ENCODE assay signal across 26 cellular contexts in genomic region chr21:21722736-21723135, GRCh38.
"Had no signal": no experiment of that assay in that cellular context is flagged by ENCODE, and none has a peak within 500 bp of the region (broad histone marks: within the 10 kb centered on the region; RNA-seq: fewer than 3 reads in every experiment).

No MANE protein-coding gene starts in this region.

- H3K9me3 ChIP-seq: SJSA1 had no signal

- H3K4me1 ChIP-seq: SJSA1 had no signal

- H3K27me3 ChIP-seq: brain microvascular endothelial cell, SJSA1 had no signal

- H3K4me2 ChIP-seq: SK-N-SH had no signal

- H3K36me3 ChIP-seq: brain microvascular endothelial cell, SJSA1 had no signal

- H3K9ac ChIP-seq: SK-N-SH had no signal

- FAIRE-seq: TTC549 had no signal

- ATAC-seq: activated CD4-positive, alpha-beta T cell treated with anti-CD3 and anti-CD28 coated beads for 36 hours; activated CD4-positive, CD25-positive, alpha-beta regulatory T cell treated with anti-CD3 and anti-CD28 coated beads, Interleukin-2, amount 50 U/mL, for 24 hours; activated naive CD8-positive, alpha-beta T cell treated with anti-CD3 and anti-CD28 coated beads, Interleukin-2, amount 50 U/mL, for 24 hours; activated T-cell treated with anti-CD3 and anti-CD28 coated beads, Interleukin-2, amount 50 U/mL, for 4 hours; Panc1; WTC11 had no signal

- H3K4me3 ChIP-seq: SJSA1 had no signal

- DNase-seq: activated CD4-positive, alpha-beta memory T cell treated with anti-CD3 and anti-CD28 coated beads for 36 hours; activated CD4-positive, alpha-beta T cell treated with anti-CD3 and anti-CD28 coated beads for 36 hours; activated CD4-positive, alpha-beta T cell treated with anti-CD3 and anti-CD28 coated beads, Interleukin-2, amount 50 U/mL, for 1 hour; activated CD8-positive, alpha-beta memory T cell treated with anti-CD3 and anti-CD28 coated beads, Interleukin-2, amount 50 U/mL, for 4 hours; activated naive CD4-positive, alpha-beta T cell treated with anti-CD3 and anti-CD28 coated beads, Interleukin-2, amount 10 ng/mL, durations not matched to agents 7 days and 5 days; activated naive CD8-positive, alpha-beta T cell treated with anti-CD3 and anti-CD28 coated beads, Interleukin-2, amount 50 U/mL, for 24 hours; activated T-cell treated with anti-CD3 and anti-CD28 coated beads for 4 hours; activated T-cell treated with anti-CD3 and anti-CD28 coated beads, Interleukin-2, amount 50 U/mL, for 4 hours; anterior cingulate cortex; brain microvascular endothelial cell; central memory CD4-positive, alpha-beta T cell; NCI-H1105 treated with DMSO at 0.1 percent for 48 hours; NCI-H1436; NCI-H1694; NCI-H1930; NCI-H2081 treated with DMSO at 0.1 percent for 48 hours; NCI-H345; NCI-H524 treated with DMSO at 0.1 percent for 48 hours; RPMI8226; SHP77 treated with DMSO at 0.1 percent for 48 hours; SK-N-SH had no signal

- H3K27ac ChIP-seq: brain microvascular endothelial cell, SJSA1 had no signal
